In the genomic region with DNA sequence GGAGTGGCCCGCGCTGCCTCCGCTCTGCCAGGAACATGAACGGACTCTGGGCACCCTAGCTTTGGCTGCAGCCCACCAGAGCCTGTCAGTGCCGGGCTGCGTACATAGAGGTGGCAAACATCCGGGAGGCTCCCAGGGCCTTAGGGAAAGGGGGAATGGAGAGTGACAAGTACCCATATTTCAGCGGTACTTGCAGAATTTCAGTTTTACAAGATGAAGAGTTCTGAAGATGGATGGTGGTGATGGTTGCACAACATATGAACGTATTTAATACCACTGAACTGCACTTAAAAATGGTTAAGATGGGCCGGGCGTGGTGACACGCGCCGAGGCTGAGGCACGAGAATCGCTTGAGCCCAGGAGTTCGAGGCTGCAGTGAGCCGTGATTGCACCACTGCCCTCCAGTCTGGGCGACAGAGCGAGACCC, we compare ENCODE assay signal across 8 cellular contexts.
DNase-seq lines count a peak whose midpoint lies in the region; ATAC-seq lines count a peak whose summit lies in the region.

No MANE protein-coding gene starts in this region.

- H3K27ac ChIP-seq in iPS-20b (ENCODE audit: low read length), result peak overlapping the region; percentile 89
- peak overlapping the region; percentile 60 for H3K27ac ChIP-seq in subcutaneous abdominal adipose tissue (ENCODE audit: low read depth, low read length)

- peaks cover 53% of the 10 kb centered on the region for H3K4me1 Mint-ChIP-seq in T-helper 2 cell treated with Interferon-gamma antibody and Interleukin-4, amounts not matched to agents 5 μg/mL and 100 μg/mL, for 36 hours (ENCODE audit: low read depth)

- peak overlapping the region; percentile 100 for H3K27ac Mint-ChIP-seq in T-helper 2 cell treated with Interferon-gamma antibody and Interleukin-4, amounts not matched to agents 5 μg/mL and 100 μg/mL, for 36 hours

- H3K4me3 Mint-ChIP-seq in T-helper 2 cell treated with Interferon-gamma antibody and Interleukin-4, amounts not matched to agents 5 μg/mL and 100 μg/mL, for 36 hours, result peak overlapping the region; percentile 99

- no peak for ATAC-seq in GM21381 (IDR thresholded peaks at IDR 0.05; ENCODE audit: unreplicated experiment)

- DNase-seq in T-helper 2 cell treated with Interferon-gamma antibody and Interleukin-4, amounts not matched to agents 5 μg/mL and 100 μg/mL, for 36 hours (ENCODE audit: low spot score), result no peak
- DNase-seq in T-helper 2 cell, result no peak
- peak; percentile 20 for DNase-seq in activated naive CD4-positive, alpha-beta T cell treated with anti-CD3 and anti-CD28 coated beads, Interleukin-2, amount 50 U/mL, for 16 hours
- no peak for DNase-seq in activated CD4-positive, CD25-positive, alpha-beta regulatory T cell treated with anti-CD3 and anti-CD28 coated beads, Interleukin-2, amount 50 U/mL, for 72 hours
- DNase-seq in NK-92 (lab: John Stamatoyannopoulos, UW; ENCODE audit: unreplicated experiment), result no peak

- H3K36me3 ChIP-seq in iPS-20b (ENCODE audit: insufficient read depth, low read depth, low read length), result peaks cover 26% of the 10 kb centered on the region
- no peaks in the 10 kb centered on the region for H3K36me3 ChIP-seq in subcutaneous abdominal adipose tissue (ENCODE audit: control insufficient read depth in 5 of 5, insufficient read depth in 5 of 5, low read length in 5 of 5)

- H3K9ac ChIP-seq in iPS-20b (ENCODE audit: low read depth, low read length), result peak overlapping the region; percentile 98
- H3K9ac ChIP-seq in subcutaneous abdominal adipose tissue (ENCODE audit: low read length in 5 of 5), result peak overlapping the region in 4 of 5 donors; percentile 4 to 75 (median 64)

- H3K27me3 Mint-ChIP-seq in T-helper 2 cell treated with Interferon-gamma antibody and Interleukin-4, amounts not matched to agents 5 μg/mL and 100 μg/mL, for 36 hours (ENCODE audit: low read depth), result peaks cover 2% of the 10 kb centered on the region

- H3K9me3 ChIP-seq in iPS-20b (ENCODE audit: insufficient read depth, low read depth, low read length) (no peaks in the 10 kb centered on the region), subcutaneous abdominal adipose tissue (ENCODE audit: control insufficient read depth in 5 of 5, low read length in 5 of 5) (no peaks in the 10 kb centered on the region)

- H3K36me3 Mint-ChIP-seq in T-helper 2 cell treated with Interferon-gamma antibody and Interleukin-4, amounts not matched to agents 5 μg/mL and 100 μg/mL, for 36 hours (ENCODE audit: low read depth), result peaks cover 38% of the 10 kb centered on the region

- H3K27me3 ChIP-seq in iPS-20b (ENCODE audit: insufficient read depth, low read length) (no peaks in the 10 kb centered on the region), subcutaneous abdominal adipose tissue (ENCODE audit: control insufficient read depth in 5 of 5, insufficient read depth in 4 of 5, low read length in 5 of 5) (peaks cover 0 to 5% (median 0%) of the 10 kb centered on the region in 5 donors)

- H3K4me3 ChIP-seq in iPS-20b (ENCODE audit: low read length), result peak overlapping the region; percentile 97
- peak overlapping the region; percentile 72 to 84 (median 75) for H3K4me3 ChIP-seq in subcutaneous abdominal adipose tissue (ENCODE audit: low read depth in 1 of 5, low read length in 5 of 5)

- H3K4me1 ChIP-seq in iPS-20b (ENCODE audit: insufficient read depth, low read length), result peaks cover 10% of the 10 kb centered on the region
- H3K4me1 ChIP-seq in subcutaneous abdominal adipose tissue (ENCODE audit: control insufficient read depth in 5 of 5, insufficient read depth in 5 of 5, low read length in 5 of 5), result peaks cover 0 to 25% (median 19%) of the 10 kb centered on the region in 5 donors

- no peaks in the 10 kb centered on the region for H3K9me3 Mint-ChIP-seq in T-helper 2 cell treated with Interferon-gamma antibody and Interleukin-4, amounts not matched to agents 5 μg/mL and 100 μg/mL, for 36 hours
